In the genomic region with DNA sequence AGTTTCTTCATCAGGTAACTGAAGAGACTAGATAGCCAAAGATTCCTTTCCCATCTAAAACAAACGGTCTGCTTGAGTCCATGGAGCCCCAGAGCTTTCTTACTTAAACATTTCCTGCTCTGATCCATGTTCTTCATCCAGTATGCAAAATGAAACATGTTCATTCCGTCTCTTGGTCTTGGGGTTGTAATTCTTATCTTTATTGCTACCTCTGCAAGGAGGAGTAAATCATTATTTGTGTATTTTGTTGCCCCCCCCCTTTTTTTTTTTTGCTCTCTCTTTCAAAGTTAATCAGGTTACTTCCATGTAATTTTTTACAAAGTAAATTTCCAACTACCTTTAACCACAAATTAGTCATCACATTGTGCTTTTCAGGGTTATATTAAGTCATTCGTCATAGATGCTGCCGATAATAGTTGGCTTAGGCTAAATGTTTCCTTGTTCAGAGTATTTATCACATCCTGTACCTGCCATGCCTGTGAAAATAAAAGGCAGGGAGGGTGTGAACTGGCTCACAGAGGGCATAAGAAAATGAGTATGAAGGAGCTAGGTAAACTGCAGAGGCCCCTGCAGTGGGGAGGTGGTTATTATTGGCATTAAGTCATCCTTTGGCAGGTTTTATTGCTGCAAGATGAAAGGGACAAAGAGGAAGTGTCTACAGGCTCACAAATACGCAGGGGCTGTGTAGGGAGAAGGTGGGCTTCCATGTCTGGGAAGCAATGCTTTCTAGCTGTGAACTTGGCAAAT, we compare ENCODE assay signal across 9 cellular contexts.
A peak's percentile ranks its signal among the peaks of the same experiment; 100 is the strongest.
DNase-seq lines count a peak whose midpoint lies in the region; ATAC-seq and TF ChIP-seq lines count a peak whose summit lies in the region.
"Had no signal": no experiment of that assay in that cellular context is flagged by ENCODE, and none has a peak within 500 bp of the region (broad histone marks: within the 10 kb centered on the region; RNA-seq: fewer than 3 reads in every experiment).

No MANE protein-coding gene starts in this region.

- ATAC-seq in omental fat pad (ENCODE audit: low FRiP score) (no peak), GM19023 (IDR thresholded peaks at IDR 0.05; ENCODE audit: unreplicated experiment) (no peak)

- H3K9ac ChIP-seq in Loucy (ENCODE audit: low read depth, low read length, poor library complexity, severe bottlenecking): no peak overlapping the region

- no peaks in the 10 kb centered on the region for H3F3A ChIP-seq in Loucy (ENCODE audit: low read depth)

- peaks cover 22% of the 10 kb centered on the region for H3K4me1 Mint-ChIP-seq in activated naive CD8-positive, alpha-beta T cell (ENCODE audit: low read depth)

- H3K27me3 Mint-ChIP-seq in activated naive CD8-positive, alpha-beta T cell: peaks cover 3% of the 10 kb centered on the region

- H3K4me3 ChIP-seq in Loucy (ENCODE audit: low read length, poor library complexity, severe bottlenecking): peak overlapping the region; percentile 8

- no peaks in the 10 kb centered on the region for H3K9me2 ChIP-seq in Loucy (replicated peaks; ENCODE audit: low read depth, low read length)

- H4K20me1 ChIP-seq in Loucy (ENCODE audit: insufficient read depth, low read length, poor library complexity, severe bottlenecking): no peaks in the 10 kb centered on the region

- peak; percentile 27 for DNase-seq in ACHN
- DNase-seq in kidney glomerular epithelial cell (lab: John Stamatoyannopoulos, UW): peak; percentile 51
- DNase-seq in omental fat pad (ENCODE audit: low spot score): no peak
- no peak for DNase-seq in GM19240 (ENCODE audit: insufficient read length, low spot score)
- DNase-seq in AG20443 (ENCODE audit: low spot score): no peak
- DNase-seq: NCI-H82 had no signal

- no peaks in the 10 kb centered on the region for H3K9me3 Mint-ChIP-seq in activated naive CD8-positive, alpha-beta T cell (ENCODE audit: low read depth)

- in situ Hi-C loops in ACHN (cut with HindIII; ENCODE audit: low pct_ligation_motif_present, low pct_unique_long_range_greater_than_20kb, low sequenced_read_pairs): no loop called here

- no peaks in the 10 kb centered on the region for H3K36me3 ChIP-seq in Loucy (ENCODE audit: insufficient read depth, low read length)

- no peak overlapping the region for H2AFZ ChIP-seq in Loucy (ENCODE audit: low read length)

- H3K79me2 ChIP-seq in Loucy (ENCODE audit: insufficient read depth, low read length): no peaks in the 10 kb centered on the region

- H3K27me3 ChIP-seq in Loucy (ENCODE audit: insufficient read depth, low read length, poor library complexity, severe bottlenecking): no peaks in the 10 kb centered on the region

- no peak for TF ChIP-seq CTCF in Loucy (conservative IDR thresholded peaks at IDR 0.05; ENCODE audit: low read length)
- no peak for TF ChIP-seq CTCF in omental fat pad (IDR thresholded peaks at IDR 0.05)

- no peaks in the 10 kb centered on the region for H3K36me3 Mint-ChIP-seq in activated naive CD8-positive, alpha-beta T cell

- H3K4me3 Mint-ChIP-seq in activated naive CD8-positive, alpha-beta T cell: peak overlapping the region; percentile 44

- peak overlapping the region; percentile 77 for H3K27ac Mint-ChIP-seq in activated naive CD8-positive, alpha-beta T cell

- peak overlapping the region; percentile 56 for H3K4me2 ChIP-seq in Loucy (ENCODE audit: low read depth, low read length, poor library complexity, severe bottlenecking)

- H3K4me1 ChIP-seq in Loucy (ENCODE audit: insufficient read depth, low read length, poor library complexity, severe bottlenecking): peaks cover 17% of the 10 kb centered on the region

- no peaks in the 10 kb centered on the region for H3K9me3 ChIP-seq in Loucy (ENCODE audit: insufficient read depth, low read depth, low read length)

Comparison
In these comparisons a context has a peak if more than half of its experiments do, and no peak if none do; other contexts are left out.
1. DNase-seq: peak in ACHN (single experiment) and kidney glomerular epithelial cell (single experiment); none in omental fat pad (single experiment), GM19240 (single experiment) and AG20443 (single experiment).